15 cellular contexts compared by ENCODE assay signal in the genomic region with DNA sequence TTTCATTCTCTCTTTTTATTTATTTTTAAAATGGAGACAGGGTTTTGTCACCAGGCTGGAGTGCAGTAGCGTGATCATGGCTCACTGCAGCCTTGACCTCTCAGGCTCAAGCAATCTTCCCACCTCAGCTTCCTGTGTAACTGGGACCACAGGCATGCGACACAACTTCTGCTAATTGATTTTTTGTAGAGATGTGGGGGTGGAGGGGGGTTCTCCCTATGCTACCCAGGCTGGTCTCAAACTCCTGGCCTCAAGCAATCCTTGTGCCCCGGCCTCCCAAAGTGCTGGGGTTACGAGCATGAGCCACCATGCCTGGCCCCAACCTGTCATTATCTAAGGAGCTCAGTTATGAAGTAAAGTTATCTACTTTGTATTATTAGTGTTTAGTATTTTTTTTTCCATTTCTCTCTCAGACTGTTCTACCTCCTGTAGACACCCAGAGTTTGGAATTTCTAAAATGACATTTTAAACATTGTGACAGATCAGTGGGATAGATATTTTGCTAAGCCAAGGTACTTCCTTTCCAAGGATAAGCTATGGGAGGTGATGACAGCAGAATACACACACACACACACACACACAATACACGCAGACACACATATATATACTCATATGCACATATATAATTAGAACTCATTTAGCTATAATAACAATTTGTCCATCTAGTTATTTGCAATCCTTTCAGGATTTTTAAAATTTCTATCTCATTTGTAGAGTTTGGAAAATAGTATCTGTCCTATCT.
DNase-seq lines count a peak whose midpoint lies in the region; ATAC-seq and TF ChIP-seq lines count a peak whose summit lies in the region.
"Had no signal": no experiment of that assay in that cellular context is flagged by ENCODE, and none has a peak within 500 bp of the region (broad histone marks: within the 10 kb centered on the region; RNA-seq: fewer than 3 reads in every experiment).

No MANE protein-coding gene starts in this region.

- ATAC-seq in DND-41 (ENCODE audit: insufficient read depth, low read depth): 0 out of 3 replicates have a peak, but pooled peaks have one; percentile 6
- no peak for ATAC-seq in effector memory CD8-positive, alpha-beta T cell (replicated peaks)
- ATAC-seq in HG02870 (IDR thresholded peaks at IDR 0.05; ENCODE audit: unreplicated experiment): no peak
- ATAC-seq: GM12878, left lung had no signal

- H2AFZ ChIP-seq in DND-41 (ENCODE audit: low read depth, low read length): peak overlapping the region; percentile 65
- H2AFZ ChIP-seq: PC-9 had no signal

- peaks cover 69% of the 10 kb centered on the region for H3K4me1 ChIP-seq in DND-41 (ENCODE audit: insufficient read depth, low read length)

- H3K27ac Mint-ChIP-seq in T-helper 2 cell treated with Interferon-gamma antibody and Interleukin-4, amounts not matched to agents 5 μg/mL and 100 μg/mL, for 36 hours: peak overlapping the region; percentile 62
- peak overlapping the region in 1 of 2 donors; percentile 82 for H3K27ac Mint-ChIP-seq in effector memory CD8-positive, alpha-beta T cell

- H3K27ac ChIP-seq in DND-41 (ENCODE audit: low read length): peak overlapping the region; percentile 95
- H3K27ac ChIP-seq: left lung, PC-9 had no signal

- peaks cover 9% of the 10 kb centered on the region for H3K27me3 Mint-ChIP-seq in T-helper 2 cell treated with Interferon-gamma antibody and Interleukin-4, amounts not matched to agents 5 μg/mL and 100 μg/mL, for 36 hours (ENCODE audit: low read depth)
- peaks cover 0 to 32% of the 10 kb centered on the region in 2 donors for H3K27me3 Mint-ChIP-seq in effector memory CD8-positive, alpha-beta T cell

- H3K4me3 ChIP-seq in DND-41 (ENCODE audit: low read depth in 1 of 2, low read length in 2 of 2): peak overlapping the region; percentile 29 to 60; a peak in 3 of 4 replicates
- H3K4me3 ChIP-seq: GM12878, HAP-1, left lung, PC-9 had no signal

- H3K9me3 Mint-ChIP-seq in T-helper 2 cell treated with Interferon-gamma antibody and Interleukin-4, amounts not matched to agents 5 μg/mL and 100 μg/mL, for 36 hours: peaks cover 7% of the 10 kb centered on the region
- H3K9me3 Mint-ChIP-seq in effector memory CD8-positive, alpha-beta T cell: no peaks in the 10 kb centered on the region

- no peak for DNase-seq in T-helper 2 cell treated with Interferon-gamma antibody and Interleukin-4, amounts not matched to agents 5 μg/mL and 100 μg/mL, for 36 hours (ENCODE audit: low spot score)
- DNase-seq in T-helper 2 cell: no peak
- DNase-seq in DND-41: peak; percentile 62
- DNase-seq in OCI-M1 (lab: John Stamatoyannopoulos, UW): peak; percentile 61
- DNase-seq in effector memory CD8-positive, alpha-beta T cell: no peak
- DNase-seq in DMS53 (lab: John Stamatoyannopoulos, UW): no peak
- DNase-seq in glomerular visceral epithelial cell (ENCODE audit: extremely low spot score): no peak
- DNase-seq: activated CD4-positive, CD25-positive, alpha-beta regulatory T cell treated with anti-CD3 and anti-CD28 coated beads, Interleukin-2, amount 50 U/mL, for 72 hours; effector memory CD4-positive, alpha-beta T cell; left lung; PC-9; substantia nigra had no signal

- H3K9me3 ChIP-seq in DND-41 (ENCODE audit: insufficient read depth, low read length, severe bottlenecking): peaks cover 5% of the 10 kb centered on the region

- peak overlapping the region; percentile 72 for H3K9ac ChIP-seq in DND-41 (ENCODE audit: low read depth, low read length)

- no peaks in the 10 kb centered on the region for H3K27me3 ChIP-seq in DND-41 (ENCODE audit: insufficient read depth, low read length, poor library complexity)

- no peak for TF ChIP-seq CTCF in DND-41 (IDR thresholded peaks at IDR 0.05; ENCODE audit: borderline replicate concordance, extremely low read depth, low read length, poor library complexity, severe bottlenecking)

- H3K36me3 ChIP-seq in DND-41 (ENCODE audit: insufficient read depth, low read length): peaks cover 2% of the 10 kb centered on the region
- H3K36me3 ChIP-seq: HAP-1, left lung had no signal

- peaks cover 37% of the 10 kb centered on the region for H3K4me1 Mint-ChIP-seq in T-helper 2 cell treated with Interferon-gamma antibody and Interleukin-4, amounts not matched to agents 5 μg/mL and 100 μg/mL, for 36 hours (ENCODE audit: low read depth)
- peaks cover 6 to 11% of the 10 kb centered on the region in 2 donors for H3K4me1 Mint-ChIP-seq in effector memory CD8-positive, alpha-beta T cell (ENCODE audit: low read depth in 2 of 2)

- H3K4me2 ChIP-seq in DND-41 (ENCODE audit: insufficient read depth, low read length): peak overlapping the region; percentile 75
- H3K4me2 ChIP-seq: PC-9 had no signal

- H3K36me3 Mint-ChIP-seq in T-helper 2 cell treated with Interferon-gamma antibody and Interleukin-4, amounts not matched to agents 5 μg/mL and 100 μg/mL, for 36 hours (ENCODE audit: low read depth): peaks cover 5% of the 10 kb centered on the region
- H3K36me3 Mint-ChIP-seq in effector memory CD8-positive, alpha-beta T cell (ENCODE audit: insufficient read depth): peaks cover 4% of the 10 kb centered on the region

- H4K20me1 ChIP-seq in DND-41 (ENCODE audit: insufficient read depth, low read length): no peaks in the 10 kb centered on the region

- peak overlapping the region; percentile 75 for H3K4me3 Mint-ChIP-seq in T-helper 2 cell treated with Interferon-gamma antibody and Interleukin-4, amounts not matched to agents 5 μg/mL and 100 μg/mL, for 36 hours
- peak overlapping the region; percentile 26 to 39 for H3K4me3 Mint-ChIP-seq in effector memory CD8-positive, alpha-beta T cell

- peaks cover 40% of the 10 kb centered on the region for H3K79me2 ChIP-seq in DND-41 (ENCODE audit: insufficient read depth, low read length)

Comparison
In these comparisons a context has a peak if more than half of its experiments do, and no peak if none do; other contexts are left out.
1. DNase-seq: peak in DND-41 (single experiment) and OCI-M1 (single experiment); none in T-helper 2 cell treated with Interferon-gamma antibody and Interleukin-4, amounts not matched to agents 5 μg/mL and 100 μg/mL, for 36 hours (single experiment), T-helper 2 cell (0 of 5), effector memory CD8-positive, alpha-beta T cell (0 of 3), DMS53 (single experiment) and glomerular visceral epithelial cell (single experiment).